ENCODE assay signal across 8 cellular contexts in the genomic region with DNA sequence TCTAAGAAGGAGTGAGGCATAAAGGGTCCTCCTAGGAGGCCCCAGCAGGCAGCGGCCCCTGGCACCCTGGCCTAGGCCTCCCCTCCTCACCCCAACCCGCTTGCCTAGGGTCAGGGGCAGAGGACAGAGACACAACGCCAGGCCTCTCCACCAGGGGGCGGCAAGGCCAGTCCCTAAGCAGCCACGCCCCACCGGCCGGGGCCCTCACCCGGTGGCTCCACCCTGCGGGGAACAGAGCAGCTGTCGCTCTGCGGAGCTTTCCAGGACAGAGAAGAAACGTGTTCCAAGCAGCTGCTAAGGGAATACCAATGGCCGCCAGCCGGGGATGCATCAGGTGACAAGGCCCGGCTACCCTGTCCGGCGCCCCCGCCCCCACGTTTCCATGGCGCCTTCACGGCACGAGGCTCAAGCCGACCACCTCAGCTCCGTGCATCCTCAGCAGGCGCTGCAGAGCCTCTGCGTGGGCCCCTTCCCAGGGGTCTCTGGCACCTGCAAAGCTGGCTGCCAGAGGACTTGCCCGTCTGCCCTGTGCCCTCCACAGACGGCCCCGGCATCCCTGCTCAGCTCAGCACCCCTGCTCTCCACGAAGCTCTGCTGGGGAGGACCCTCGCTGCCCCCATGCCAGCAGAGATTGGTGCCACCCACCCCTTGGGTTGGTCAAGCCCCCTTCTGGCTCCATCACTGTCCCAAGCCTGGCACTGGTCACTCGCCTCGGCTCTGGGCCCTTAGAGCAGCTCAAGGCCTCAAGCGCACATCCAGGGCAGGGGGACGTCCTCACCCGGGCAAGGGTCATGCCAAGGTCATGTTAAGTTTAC. TPM values are rescaled to one million over a fixed set of nuclear protein-coding genes. Genes with fewer than 3 reads are reported as not detected.
DNase-seq lines count a peak whose midpoint lies in the region; ATAC-seq, FAIRE-seq and TF ChIP-seq lines count a peak whose summit lies in the region.

No MANE protein-coding gene starts in this region.

- peak; percentile 91 for FAIRE-seq in endothelial cell of umbilical vein (lab: Jason Lieb, UNC)

- intact Hi-C loops in endothelial cell of umbilical vein (cut with micrococcal nuclease) (no loop called here), mucosa of descending colon (cut with DNase I, micrococcal nuclease) (no loop called here)

- peak overlapping the region; percentile 56 for H3K9ac ChIP-seq in HUES64 (ENCODE audit: low read depth, low read length)
- H3K9ac ChIP-seq in endothelial cell of umbilical vein (replicated peaks; ENCODE audit: extremely low read depth, insufficient read depth, low read length): no peak overlapping the region

- whole genome bisulfite sequencing in HUES64: 33% methylated on average over 36 of the region's 36 CpGs

- peaks cover 64% of the 10 kb centered on the region for H3K79me2 ChIP-seq in endothelial cell of umbilical vein (ENCODE audit: control insufficient read depth, insufficient read depth, low read length)

- POLR2A ChIA-PET in endothelial cell of umbilical vein (lab: Charles Lee): interaction anchor here (1.9 kb wide), 1 partner anchor 151 kb away, joined by 21 read pairs; the partner anchor contains the start of gene TRAF7

- peak overlapping the region; percentile 34 for H3K4me3 ChIP-seq in HUES64 (ENCODE audit: low read length)
- no peak overlapping the region for H3K4me3 ChIP-seq in endothelial cell of umbilical vein (replicated peaks in 1 of 3; ENCODE audit: insufficient read depth in 1 of 3, low read depth in 1 of 3, low read length in 3 of 3)
- no peak overlapping the region for H3K4me3 ChIP-seq in mucosa of descending colon

- peak; percentile 97 to 99 for TF ChIP-seq CTCF in endothelial cell of umbilical vein (IDR thresholded peaks at IDR 0.05; ENCODE audit: extremely low read depth in 1 of 2, insufficient read depth in 1 of 2, low read depth in 1 of 2, low read length in 2 of 2)
- peak; percentile 96 for TF ChIP-seq CTCF in mucosa of descending colon (IDR thresholded peaks at IDR 0.05)

- ATAC-seq in mucosa of descending colon: peak; percentile 90

- peaks cover 52% of the 10 kb centered on the region for H3K36me3 ChIP-seq in HUES64 (ENCODE audit: insufficient read depth, low read length)
- peaks cover 0 to 41% of the 10 kb centered on the region in 2 experiments for H3K36me3 ChIP-seq in endothelial cell of umbilical vein (ENCODE audit: control insufficient read depth in 2 of 2, extremely low read depth in 1 of 2, insufficient read depth in 2 of 2, low read length in 2 of 2)
- peaks cover 17% of the 10 kb centered on the region for H3K36me3 ChIP-seq in mucosa of descending colon (ENCODE audit: low read depth)

- H3K4me1 ChIP-seq in HUES64 (ENCODE audit: insufficient read depth, low read length) (peaks cover 14% of the 10 kb centered on the region; the same call in 1 of the 2 replicates), endothelial cell of umbilical vein (ENCODE audit: control insufficient read depth, extremely low read depth, insufficient read depth, low read length) (peaks cover 42% of the 10 kb centered on the region), mucosa of descending colon (ENCODE audit: low read depth) (peaks cover 34% of the 10 kb centered on the region)

- no peaks in the 10 kb centered on the region for H3K27me3 ChIP-seq in HUES64 (ENCODE audit: insufficient read depth, low read length)
- no peaks in the 10 kb centered on the region for H3K27me3 ChIP-seq in endothelial cell of umbilical vein (ENCODE audit: control insufficient read depth in 2 of 2, insufficient read depth in 2 of 2, low read length in 2 of 2)

- H3K9me3 ChIP-seq in HUES64 (ENCODE audit: insufficient read depth, low read depth, low read length): no peaks in the 10 kb centered on the region
- H3K9me3 ChIP-seq in endothelial cell of umbilical vein (replicated peaks; ENCODE audit: control insufficient read depth, insufficient read depth, low read length): no peaks in the 10 kb centered on the region
- H3K9me3 ChIP-seq in mucosa of descending colon: no peaks in the 10 kb centered on the region

- no peaks in the 10 kb centered on the region for H4K20me1 ChIP-seq in endothelial cell of umbilical vein (replicated peaks; ENCODE audit: control insufficient read depth, extremely low read depth, insufficient read depth, low read length)

- dilution Hi-C loops in endothelial cell of umbilical vein (cut with MboI; ENCODE audit: extremely low pct_ligation_motif_present, low sequenced_read_pairs): no loop called here

- CTCF ChIA-PET in endothelial cell of umbilical vein (lab: Charles Lee): interaction anchor here (0.6 to 4.0 kb wide), 26 partner anchors 9 to 247 kb away, joined by 3 to 85 read pairs (median 5); partner anchors contain the start of genes ECI1, GFER, NPW and NTHL1

- H3K9me1 ChIP-seq in endothelial cell of umbilical vein (replicated peaks; ENCODE audit: control insufficient read depth, extremely low read depth, insufficient read depth, low read length): no peaks in the 10 kb centered on the region

- H2AFZ ChIP-seq in endothelial cell of umbilical vein (ENCODE audit: low read depth, low read length): no peak overlapping the region

- TF ChIP-seq POLR2A in endothelial cell of umbilical vein (IDR thresholded peaks at IDR 0.05; ENCODE audit: low read depth, low read length): no peak

- no TSS peak for BruUV-seq in endothelial cell of umbilical vein (replicated peaks; lab: Mats Ljungman, UMichigan)

- H3K27ac ChIP-seq in HUES64 (ENCODE audit: low read depth, low read length): peak overlapping the region; percentile 74; the same call in 1 of the 2 replicates
- H3K27ac ChIP-seq in endothelial cell of umbilical vein (ENCODE audit: insufficient read depth, low read depth, low read length): no peak overlapping the region

- DNase-seq in NK-92 treated with Interleukin-12 subunit alpha and Interleukin-12 subunit beta, amount 100 ng/mL, for 24 hours (lab: John Stamatoyannopoulos, UW): peak; percentile 25
- DNase-seq in NK-92 (lab: John Stamatoyannopoulos, UW; ENCODE audit: unreplicated experiment) (no peak), NOMO-1 treated with dmso at 0.1 percent for 144 hours (lab: John Stamatoyannopoulos, UW; ENCODE audit: unreplicated experiment) (peak; percentile 72), endothelial cell of umbilical vein (ENCODE audit: low read depth, low spot score) (peak; percentile 73), mucosa of descending colon (peak; percentile 94 to 97 (median 96))
- peak; percentile 84 for DNase-seq in activated CD8-positive, alpha-beta memory T cell treated with anti-CD3 and anti-CD28 coated beads, Interleukin-2, amount 50 U/mL, for 4 hours
- peak; percentile 84 for DNase-seq in stimulated activated CD8-positive, alpha-beta memory T cell treated with anti-CD3 and anti-CD28 coated beads, Interleukin-4, amount 100 ng/mL, for 24 hours (ENCODE audit: low read depth)

- no peak overlapping the region for H3K4me2 ChIP-seq in endothelial cell of umbilical vein (ENCODE audit: insufficient read depth, low read length)

RNA-seq across cellular contexts. Expression of gene ZNF598, which starts 5.6 kb away (rescaled TPM):
- polyA plus RNA-seq in HUES64 (2013, experiment 1 of 2): 28.1 TPM
- polyA plus RNA-seq in HUES64 (2013, experiment 2 of 2): 25.1 TPM
- total RNA-seq in endothelial cell of umbilical vein (60.5 and 67.0 TPM in 2 replicates), mucosa of descending colon (10 to 100 TPM; 41.9 to 45.4 (median 42.4) TPM)
- 43.3 TPM in 2 replicates for polyA plus RNA-seq in endothelial cell of umbilical vein
- polyA plus RNA-seq in endothelial cell of umbilical vein (2011; cell fraction: cytosol; rRNA removed): 32.2 and 43.0 TPM in 2 replicates
- polyA plus RNA-seq in endothelial cell of umbilical vein (2011; cell fraction: nucleus; rRNA removed): 96.3 and 100.0 TPM in 2 replicates
- polyA plus RNA-seq in endothelial cell of umbilical vein (2012): 25.3 and 32.2 TPM in 2 replicates
- polyA minus RNA-seq in endothelial cell of umbilical vein: 14.8 and 20.7 TPM in 2 replicates
- 70.3 TPM for polyA minus RNA-seq in endothelial cell of umbilical vein (2011; cell fraction: cytosol; rRNA and poly(A)+ RNA removed)
- polyA minus RNA-seq in endothelial cell of umbilical vein (2011; cell fraction: nucleus; rRNA and poly(A)+ RNA removed): 13.4 and 28.0 TPM in 2 replicates

RNA-seq across cellular contexts. Expression of gene SYNGR3, which starts 14.3 kb away (rescaled TPM):
- 5.5 TPM for polyA plus RNA-seq in HUES64 (2013, experiment 1 of 2)
- 8.5 TPM for polyA plus RNA-seq in HUES64 (2013, experiment 2 of 2)
- total RNA-seq in endothelial cell of umbilical vein (0.81 and 0.95 TPM in 2 replicates), mucosa of descending colon (1 to 10 TPM; 1.3 to 7.9 (median 1.5) TPM)
- 1.4 and 2.6 TPM in 2 replicates for polyA plus RNA-seq in endothelial cell of umbilical vein
- polyA plus RNA-seq in endothelial cell of umbilical vein (2011; cell fraction: cytosol; rRNA removed): 0.97 and 1.4 TPM in 2 replicates
- 1.0 and 1.1 TPM in 2 replicates for polyA plus RNA-seq in endothelial cell of umbilical vein (2011; cell fraction: nucleus; rRNA removed)
- polyA plus RNA-seq in endothelial cell of umbilical vein (2012): 0.54 and 1.7 TPM in 2 replicates
- 2.0 and 2.1 TPM in 2 replicates for polyA minus RNA-seq in endothelial cell of umbilical vein
- polyA minus RNA-seq in endothelial cell of umbilical vein (2011; cell fraction: cytosol; rRNA and poly(A)+ RNA removed): 6.0 TPM
- 0.24 and 0.72 TPM in 2 replicates for polyA minus RNA-seq in endothelial cell of umbilical vein (2011; cell fraction: nucleus; rRNA and poly(A)+ RNA removed)

RNA-seq across cellular contexts. Expression of gene NPW, which starts 15.6 kb away (rescaled TPM):
- polyA plus RNA-seq in HUES64 (2013, experiment 1 of 2): 1.8 TPM
- 1.4 TPM for polyA plus RNA-seq in HUES64 (2013, experiment 2 of 2)
- total RNA-seq in endothelial cell of umbilical vein (3.3 and 3.9 TPM in 2 replicates), mucosa of descending colon (1 to 10 TPM in 1 of 3 donors, under 1 TPM in 2; 0.32 to 2.1 (median 0.60) TPM)
- polyA plus RNA-seq in endothelial cell of umbilical vein: 0.84 and 1.8 TPM in 2 replicates
- 0.52 and 1.2 TPM in 2 replicates for polyA plus RNA-seq in endothelial cell of umbilical vein (2011; cell fraction: cytosol; rRNA removed)
- 0.25 and 0.93 TPM in 2 replicates for polyA plus RNA-seq in endothelial cell of umbilical vein (2011; cell fraction: nucleus; rRNA removed)
- polyA plus RNA-seq in endothelial cell of umbilical vein (2012): 1.4 and 6.4 TPM in 2 replicates
- not detected in 2 replicates for polyA minus RNA-seq in endothelial cell of umbilical vein
- polyA minus RNA-seq in endothelial cell of umbilical vein (2011; cell fraction: cytosol; rRNA and poly(A)+ RNA removed): 2.8 TPM
- polyA minus RNA-seq in endothelial cell of umbilical vein (2011; cell fraction: nucleus; rRNA and poly(A)+ RNA removed): not detected in 2 replicates

RNA-seq across cellular contexts. Expression of gene GFER, which starts 20.0 kb away (rescaled TPM):
- 28.7 TPM for polyA plus RNA-seq in HUES64 (2013, experiment 1 of 2)
- polyA plus RNA-seq in HUES64 (2013, experiment 2 of 2): 23.8 TPM
- 29.9 and 30.5 TPM in 2 replicates for total RNA-seq in endothelial cell of umbilical vein
- 13.7 and 26.0 TPM in 2 replicates for polyA plus RNA-seq in endothelial cell of umbilical vein
- 14.7 and 15.7 TPM in 2 replicates for polyA plus RNA-seq in endothelial cell of umbilical vein (2011; cell fraction: cytosol; rRNA removed)
- 9.8 and 11.5 TPM in 2 replicates for polyA plus RNA-seq in endothelial cell of umbilical vein (2011; cell fraction: nucleus; rRNA removed)
- 32.8 and 33.7 TPM in 2 replicates for polyA plus RNA-seq in endothelial cell of umbilical vein (2012)
- polyA minus RNA-seq in endothelial cell of umbilical vein: 6.6 and 10.7 TPM in 2 replicates
- 25.2 TPM for polyA minus RNA-seq in endothelial cell of umbilical vein (2011; cell fraction: cytosol; rRNA and poly(A)+ RNA removed)
- polyA minus RNA-seq in endothelial cell of umbilical vein (2011; cell fraction: nucleus; rRNA and poly(A)+ RNA removed): 4.5 and 7.2 TPM in 2 replicates
- total RNA-seq in mucosa of descending colon: 10 to 100 TPM; 42.1 to 75.5 (median 68.8) TPM

RNA-seq across cellular contexts. Expression of gene NHERF2, which starts 22.7 kb away (rescaled TPM):
- 5.8 TPM for polyA plus RNA-seq in HUES64 (2013, experiment 1 of 2)
- 7.9 TPM for polyA plus RNA-seq in HUES64 (2013, experiment 2 of 2)
- total RNA-seq in endothelial cell of umbilical vein (71.2 and 77.7 TPM in 2 replicates), mucosa of descending colon (10 to 100 TPM; 54.5 to 65.4 (median 60.0) TPM)
- 65.2 and 84.5 TPM in 2 replicates for polyA plus RNA-seq in endothelial cell of umbilical vein
- 58.9 and 90.9 TPM in 2 replicates for polyA plus RNA-seq in endothelial cell of umbilical vein (2011; cell fraction: cytosol; rRNA removed)
- polyA plus RNA-seq in endothelial cell of umbilical vein (2011; cell fraction: nucleus; rRNA removed): 39.6 and 43.1 TPM in 2 replicates
- polyA plus RNA-seq in endothelial cell of umbilical vein (2012): 52.8 and 76.0 TPM in 2 replicates
- polyA minus RNA-seq in endothelial cell of umbilical vein: 15.6 and 18.8 TPM in 2 replicates
- polyA minus RNA-seq in endothelial cell of umbilical vein (2011; cell fraction: cytosol; rRNA and poly(A)+ RNA removed): 14.8 TPM
- polyA minus RNA-seq in endothelial cell of umbilical vein (2011; cell fraction: nucleus; rRNA and poly(A)+ RNA removed): 5.5 and 15.8 TPM in 2 replicates
